In genomic region chr17:64306850-64307463, GRCh38 we compare ENCODE assay signal across 8 cellular contexts. TPM values are rescaled to one million over a fixed set of nuclear protein-coding genes. Genes with fewer than 3 reads are reported as not detected.
A peak's percentile ranks its signal among the peaks of the same experiment; 100 is the strongest.
DNase-seq lines count a peak whose midpoint lies in the region; ATAC-seq, FAIRE-seq and TF ChIP-seq lines count a peak whose summit lies in the region.

No MANE protein-coding gene starts in this region.

- H3K79me2 ChIP-seq in Loucy (ENCODE audit: insufficient read depth, low read length) (no peaks in the 10 kb centered on the region), SU-DHL-6 (ENCODE audit: insufficient read depth, low read length) (no peaks in the 10 kb centered on the region)

- H3K9ac ChIP-seq in Loucy (ENCODE audit: low read depth, low read length, poor library complexity, severe bottlenecking) = no peak overlapping the region
- no peak overlapping the region for H3K9ac ChIP-seq in SU-DHL-6 (ENCODE audit: low read length)

- WGBS in small intestine, 3 donors = 42 to 47% (median 42%) methylated on average over 11 of the region's 11 CpGs

- no peak for FAIRE-seq in small intestine (lab: Jason Lieb, UNC)

- H3K9me3 ChIP-seq in Loucy (ENCODE audit: insufficient read depth, low read depth, low read length) (no peaks in the 10 kb centered on the region), SU-DHL-6 (ENCODE audit: insufficient read depth, low read length) (no peaks in the 10 kb centered on the region), small intestine (ENCODE audit: control insufficient read depth, low read depth) (no peaks in the 10 kb centered on the region)

- H4K20me1 ChIP-seq in Loucy (ENCODE audit: insufficient read depth, low read length, poor library complexity, severe bottlenecking) = no peaks in the 10 kb centered on the region
- H4K20me1 ChIP-seq in SU-DHL-6 (ENCODE audit: low read depth, low read length) = no peaks in the 10 kb centered on the region

- no peaks in the 10 kb centered on the region for H3K4me1 ChIP-seq in Loucy (ENCODE audit: insufficient read depth, low read length, poor library complexity, severe bottlenecking)
- H3K4me1 ChIP-seq in small intestine (ENCODE audit: control insufficient read depth in 2 of 2, insufficient read depth in 1 of 2, low read depth in 1 of 2, low read length in 1 of 2) = no peaks in the 10 kb centered on the region

- H3F3A ChIP-seq in Loucy (ENCODE audit: low read depth) (no peaks in the 10 kb centered on the region), SU-DHL-6 (ENCODE audit: insufficient read depth) (no peaks in the 10 kb centered on the region)

- H3K27me3 ChIP-seq in Loucy (ENCODE audit: insufficient read depth, low read length, poor library complexity, severe bottlenecking) (no peaks in the 10 kb centered on the region), SU-DHL-6 (ENCODE audit: low read length) (no peaks in the 10 kb centered on the region), small intestine (ENCODE audit: control insufficient read depth in 2 of 2, insufficient read depth in 2 of 2, low read length in 2 of 2) (no peaks in the 10 kb centered on the region)

- H3K36me3 ChIP-seq in Loucy (ENCODE audit: insufficient read depth, low read length) (no peaks in the 10 kb centered on the region), SU-DHL-6 (ENCODE audit: low read length) (no peaks in the 10 kb centered on the region), small intestine (ENCODE audit: control insufficient read depth in 2 of 2, insufficient read depth in 2 of 2, low read length in 2 of 2) (no peaks in the 10 kb centered on the region)

- H3K4me2 ChIP-seq in Loucy (ENCODE audit: low read depth, low read length, poor library complexity, severe bottlenecking) (no peak overlapping the region), SU-DHL-6 (ENCODE audit: low read depth, low read length, poor library complexity, severe bottlenecking) (no peak overlapping the region)

- H2AFZ ChIP-seq in Loucy (ENCODE audit: low read length) (0 out of 2 replicates have a peak overlapping the region, but pooled peaks have one; percentile 17), SU-DHL-6 (ENCODE audit: low read depth, low read length, severe bottlenecking) (no peak overlapping the region)

- ATAC-seq in GM21737 (IDR thresholded peaks at IDR 0.05; ENCODE audit: unreplicated experiment) = no peak

- H3K4me3 ChIP-seq in Loucy (ENCODE audit: low read length, poor library complexity, severe bottlenecking) (no peak overlapping the region), SU-DHL-6 (ENCODE audit: insufficient read depth, low read length, poor library complexity, severe bottlenecking) (no peak overlapping the region), small intestine (ENCODE audit: low read depth in 1 of 2, low read length in 2 of 2) (no peak overlapping the region)

- peak; percentile 90 for TF ChIP-seq CTCF in Loucy (conservative IDR thresholded peaks at IDR 0.05; ENCODE audit: low read length)
- peak; percentile 88 for TF ChIP-seq CTCF in SU-DHL-6 (IDR thresholded peaks at IDR 0.05; ENCODE audit: insufficient read depth, low read length, poor library complexity, severe bottlenecking)

- no peaks in the 10 kb centered on the region for H3K9me2 ChIP-seq in Loucy (replicated peaks; ENCODE audit: low read depth, low read length)
- no peaks in the 10 kb centered on the region for H3K9me2 ChIP-seq in SU-DHL-6 (replicated peaks; ENCODE audit: insufficient read depth, low read length)

- peak; percentile 75 for DNase-seq in ELR (ENCODE audit: low read depth)
- peak; percentile 33 for DNase-seq in activated naive CD8-positive, alpha-beta T cell treated with anti-CD3 and anti-CD28 coated beads, Interleukin-2, amount 50 U/mL, for 16 hours (ENCODE audit: low read depth, low spot score)
- peak; percentile 63 for DNase-seq in hepatic stellate cell (ENCODE audit: low spot score)
- DNase-seq in small intestine = peak; percentile 65
- no peak for DNase-seq in occipital lobe (lab: John Stamatoyannopoulos, UW)

- H3K27ac ChIP-seq in SU-DHL-6 (ENCODE audit: low read depth, low read length) = no peak overlapping the region
- H3K27ac ChIP-seq in small intestine (ENCODE audit: low read depth in 1 of 2, low read length in 1 of 2) = no peak overlapping the region

RNA-seq across cellular contexts. Expression of gene TEX2, which starts 43.9 kb away (rescaled TPM):
- 10 to 100 TPM in 1 of 3 donors, 1 to 10 TPM in 2; 4.2 to 16.9 (median 4.3) TPM for polyA plus RNA-seq in small intestine
- 28.2 TPM for total RNA-seq in occipital lobe
